1 cellular context compared by ENCODE assay signal in the genomic region with DNA sequence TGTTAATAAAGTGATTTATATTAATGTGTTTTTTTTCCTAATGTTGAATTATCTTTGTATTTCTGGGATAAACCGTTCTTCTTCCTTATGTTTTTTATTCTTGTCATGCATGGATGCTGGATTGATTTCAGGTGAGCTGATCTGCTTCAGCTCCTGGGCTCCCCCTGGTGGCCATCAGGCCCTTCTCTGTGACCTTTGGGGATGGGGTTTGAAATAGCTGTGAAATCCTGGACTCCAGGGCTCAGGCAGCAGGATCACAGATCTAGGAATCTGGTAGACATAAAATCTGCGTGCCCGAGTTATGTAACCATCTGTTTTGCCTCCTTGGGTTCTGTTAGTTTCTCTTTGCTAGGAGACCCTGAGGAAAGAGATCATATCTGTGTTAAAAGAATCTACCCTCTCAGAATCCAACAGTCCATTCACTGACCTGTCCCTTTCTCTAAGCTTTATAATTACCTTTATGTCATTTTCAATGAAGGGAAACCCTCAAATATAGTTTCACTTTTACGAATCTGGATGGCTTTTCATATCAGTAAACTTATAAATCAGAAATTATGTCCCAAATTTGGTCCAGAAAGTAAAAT.
TF ChIP-seq lines count a peak whose summit lies in the region.

No MANE protein-coding gene starts in this region.

TF ChIP-seq in SK-N-SH treated with all-trans-retinoic acid at 6 μM for 48 hours, 23 proteins besides CTCF, POLR2A, EP300 and RAD21 (continued from another document):
- TF ChIP-seq, protein P1, sequence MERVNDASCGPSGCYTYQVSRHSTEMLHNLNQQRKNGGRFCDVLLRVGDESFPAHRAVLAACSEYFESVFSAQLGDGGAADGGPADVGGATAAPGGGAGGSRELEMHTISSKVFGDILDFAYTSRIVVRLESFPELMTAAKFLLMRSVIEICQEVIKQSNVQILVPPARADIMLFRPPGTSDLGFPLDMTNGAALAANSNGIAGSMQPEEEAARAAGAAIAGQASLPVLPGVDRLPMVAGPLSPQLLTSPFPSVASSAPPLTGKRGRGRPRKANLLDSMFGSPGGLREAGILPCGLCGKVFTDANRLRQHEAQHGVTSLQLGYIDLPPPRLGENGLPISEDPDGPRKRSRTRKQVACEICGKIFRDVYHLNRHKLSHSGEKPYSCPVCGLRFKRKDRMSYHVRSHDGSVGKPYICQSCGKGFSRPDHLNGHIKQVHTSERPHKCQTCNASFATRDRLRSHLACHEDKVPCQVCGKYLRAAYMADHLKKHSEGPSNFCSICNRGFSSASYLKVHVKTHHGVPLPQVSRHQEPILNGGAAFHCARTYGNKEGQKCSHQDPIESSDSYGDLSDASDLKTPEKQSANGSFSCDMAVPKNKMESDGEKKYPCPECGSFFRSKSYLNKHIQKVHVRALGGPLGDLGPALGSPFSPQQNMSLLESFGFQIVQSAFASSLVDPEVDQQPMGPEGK (CRISPR knock-in tag; IDR thresholded peaks at IDR 0.05; ENCODE audit: borderline replicate concordance), result no peak
- no peak for TF ChIP-seq ZNF565 (CRISPR knock-in tag; conservative IDR thresholded peaks at IDR 0.05; ENCODE audit: low read depth)
TF ChIP-seq in SK-N-SH treated with all-trans-retinoic acid at 6 μM for 48 hours: peak in this region for 0.
